8 cellular contexts compared by ENCODE assay signal in the genomic region with DNA sequence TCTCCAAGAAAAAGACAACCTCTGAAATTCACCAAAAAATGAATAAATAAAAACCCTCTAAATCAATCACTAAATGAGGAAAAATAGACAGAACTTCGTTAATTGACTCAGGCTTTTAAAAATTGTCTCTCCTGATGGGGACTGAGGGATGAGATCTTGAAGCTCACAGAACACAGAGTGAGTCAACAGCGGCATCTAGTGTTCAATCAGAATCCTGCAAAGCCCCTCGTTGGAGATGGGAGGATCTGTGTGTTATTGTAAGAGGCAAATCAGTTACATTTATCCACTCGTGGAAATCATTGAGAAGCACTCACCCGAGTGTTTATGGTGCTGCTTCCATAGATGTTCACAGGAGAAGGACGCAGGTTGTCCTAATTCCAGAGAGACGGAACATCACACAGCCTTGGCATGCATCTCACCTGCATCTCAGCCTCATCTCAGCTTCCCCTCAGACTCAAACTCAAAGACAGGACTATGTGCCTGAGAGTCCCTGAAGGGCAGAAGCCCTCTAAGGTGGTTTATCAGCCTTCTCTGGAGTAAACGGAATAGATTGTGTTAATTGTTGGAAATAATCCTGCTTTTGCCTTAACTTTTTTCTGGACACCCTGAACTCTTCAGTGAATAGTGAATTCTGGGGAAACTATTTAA.
DNase-seq lines count a peak whose midpoint lies in the region; ATAC-seq and TF ChIP-seq lines count a peak whose summit lies in the region.

No MANE protein-coding gene starts in this region.

- TF ChIP-seq POLR2A in erythroblast (IDR thresholded peaks at IDR 0.05; ENCODE audit: low read length) = no peak

- no peak overlapping the region for H3K27ac Mint-ChIP-seq in naive thymus-derived CD8-positive, alpha-beta T cell

- peak; percentile 92 for TF ChIP-seq CTCF in thoracic aorta (IDR thresholded peaks at IDR 0.05)

- no peaks in the 10 kb centered on the region for H3K4me1 Mint-ChIP-seq in naive thymus-derived CD8-positive, alpha-beta T cell

- peak; percentile 69 for DNase-seq in Caki2 (ENCODE audit: low read depth)
- DNase-seq in NOMO-1 treated with DMSO at 0.1 percent for 48 hours (lab: John Stamatoyannopoulos, UW; ENCODE audit: unreplicated experiment) = peak; percentile 67
- DNase-seq in activated CD8-positive, alpha-beta memory T cell treated with anti-CD3 and anti-CD28 coated beads for 24 hours = peak; percentile 70
- peak; percentile 68 to 82 for DNase-seq in erythroblast (lab: John Stamatoyannopoulos, UW)
- DNase-seq in naive thymus-derived CD8-positive, alpha-beta T cell = peak; percentile 8 to 68 (median 44)
- peak; percentile 15 for DNase-seq in thoracic aorta (ENCODE audit: low spot score)

- no peaks in the 10 kb centered on the region for H3K36me3 ChIP-seq in thoracic aorta

- no peak overlapping the region for H3K27ac ChIP-seq in thoracic aorta

- peaks cover 0 to 14% (median 5%) of the 10 kb centered on the region in 5 donors for H3K27me3 Mint-ChIP-seq in naive thymus-derived CD8-positive, alpha-beta T cell

- POLR2A ChIA-PET in naive thymus-derived CD8-positive, alpha-beta T cell (lab: Charles Lee) = no interaction called here

- H3K4me1 ChIP-seq in thoracic aorta (ENCODE audit: control insufficient read depth in 1 of 2, low read depth in 2 of 2) = peaks cover 0 to 9% of the 10 kb centered on the region in 2 donors

- H3K9me3 Mint-ChIP-seq in naive thymus-derived CD8-positive, alpha-beta T cell = no peaks in the 10 kb centered on the region

- no peaks in the 10 kb centered on the region for H3K27me3 ChIP-seq in thoracic aorta (replicated peaks; ENCODE audit: insufficient read depth)

- H3K36me3 Mint-ChIP-seq in naive thymus-derived CD8-positive, alpha-beta T cell = no peaks in the 10 kb centered on the region

- no peak overlapping the region for H3K4me3 Mint-ChIP-seq in naive thymus-derived CD8-positive, alpha-beta T cell

- ATAC-seq in GM19463 (IDR thresholded peaks at IDR 0.05; ENCODE audit: unreplicated experiment) = peak; percentile 78
- peak; percentile 62 for ATAC-seq in HG03558 (IDR thresholded peaks at IDR 0.05; ENCODE audit: extremely low read depth, unreplicated experiment)
- ATAC-seq in naive thymus-derived CD8-positive, alpha-beta T cell = peak; percentile 45 to 54
- ATAC-seq in thoracic aorta (ENCODE audit: insufficient number of reproducible peaks, low FRiP score, low read depth) = peak; percentile 65

- in situ Hi-C loops in Caki2 (cut with HindIII; ENCODE audit: low pct_unique_long_range_greater_than_20kb, low sequenced_read_pairs) = no loop called here

- no peaks in the 10 kb centered on the region for H3K9me3 ChIP-seq in thoracic aorta

- peak overlapping the region; percentile 61 for H3K4me3 ChIP-seq in thoracic aorta

Comparison
In these comparisons a context has a peak if more than half of its experiments do, and no peak if none do; other contexts are left out.
1. DNase-seq: peak in every context shown above with its lines; median percentile 75 in erythroblast; 70 in activated CD8-positive, alpha-beta memory T cell treated with anti-CD3 and anti-CD28 coated beads for 24 hours; 69 in Caki2; 67 in NOMO-1 treated with DMSO at 0.1 percent for 48 hours; 44 in naive thymus-derived CD8-positive, alpha-beta T cell; 15 in thoracic aorta.